Comparison of ENCODE assay signal across 13 cellular contexts in genomic region chr11:78050964-78051831, GRCh38. TPM values are rescaled to one million over a fixed set of nuclear protein-coding genes. Genes with fewer than 3 reads are reported as not detected.
DNase-seq lines count a peak whose midpoint lies in the region; ATAC-seq and TF ChIP-seq lines count a peak whose summit lies in the region.
"Had no signal": no experiment of that assay in that cellular context is flagged by ENCODE, and none has a peak within 500 bp of the region (broad histone marks: within the 10 kb centered on the region; RNA-seq: fewer than 3 reads in every experiment).

No MANE protein-coding gene starts in this region.

- H3K4me1 Mint-ChIP-seq in CD8-positive, alpha-beta memory T cell: peaks cover 0 to 4% (median 4%) of the 10 kb centered on the region in 3 donors

- no peak overlapping the region for H3K4me3 Mint-ChIP-seq in CD8-positive, alpha-beta memory T cell

- no peak for DNase-seq in CD8-positive, alpha-beta memory T cell
- DNase-seq in KBM-7 (peak; percentile 54), astrocyte of the spinal cord (ENCODE audit: low read depth, low spot score) (peak; percentile 73), NCI-H1417 treated with DMSO at 0.1 percent for 48 hours (lab: John Stamatoyannopoulos, UW) (no peak), medulla oblongata (ENCODE audit: extremely low spot score) (no peak), NCI-H2171 (lab: John Stamatoyannopoulos, UW) (no peak)
- DNase-seq: activated T-cell treated with anti-CD3 and anti-CD28 coated beads, Interleukin-2, amount 50 U/mL, for 48 hours; DMS79 treated with DMSO at 0.1 percent for 48 hours; NCI-H2029 treated with DMSO at 0.1 percent for 48 hours; testis had no signal

- H3K4me1 ChIP-seq in CD8-positive, alpha-beta memory T cell (ENCODE audit: insufficient read depth, low read length): no peaks in the 10 kb centered on the region
- peaks cover 0 to 18% (median 13%) of the 10 kb centered on the region in 4 donors for H3K4me1 ChIP-seq in liver (ENCODE audit: control insufficient read depth in 4 of 4, insufficient read depth in 4 of 4, low read length in 3 of 4)
- H3K4me1 ChIP-seq: testis had no signal

- no peak for TF ChIP-seq CTCF in astrocyte of the spinal cord (IDR thresholded peaks at IDR 0.05; ENCODE audit: low read depth, low read length)
- TF ChIP-seq CTCF in liver (IDR thresholded peaks at IDR 0.05; ENCODE audit: low read depth, low read length, missing input control): no peak

- H3K9ac ChIP-seq in liver (ENCODE audit: low read depth in 1 of 2, low read length in 2 of 2): no peak overlapping the region

- CTCF ChIA-PET in CD8-positive, alpha-beta memory T cell (lab: Charles Lee): no interaction called here

- no peaks in the 10 kb centered on the region for H3K9me3 ChIP-seq in CD8-positive, alpha-beta memory T cell (ENCODE audit: low read length)
- H3K9me3 ChIP-seq in liver (ENCODE audit: control insufficient read depth in 4 of 4, low read length in 3 of 4): no peaks in the 10 kb centered on the region
- H3K9me3 ChIP-seq: testis had no signal

- peak overlapping the region; percentile 67 for H3K27ac ChIP-seq in CD8-positive, alpha-beta memory T cell (ENCODE audit: low read depth, low read length)
- no peak overlapping the region for H3K27ac ChIP-seq in liver (ENCODE audit: low read depth in 1 of 2, low read length in 2 of 2)
- H3K27ac ChIP-seq: testis had no signal

- in situ Hi-C loops in KBM-7 (cut with MboI; ENCODE audit: low pct_unique_long_range_greater_than_20kb, low sequenced_read_pairs) (no loop called here), astrocyte of the spinal cord (cut with HindIII; ENCODE audit: low sequenced_read_pairs) (no loop called here)

- no peaks in the 10 kb centered on the region for H3K9me3 Mint-ChIP-seq in CD8-positive, alpha-beta memory T cell

- no peak for ATAC-seq in GM21423 (IDR thresholded peaks at IDR 0.05; ENCODE audit: unreplicated experiment)

- H3K36me3 Mint-ChIP-seq in CD8-positive, alpha-beta memory T cell: peaks cover 0 to 2% (median 0%) of the 10 kb centered on the region in 3 donors

- 85% methylated on average over 6 of the region's 6 CpGs for WGBS in liver

- POLR2A ChIA-PET in CD8-positive, alpha-beta memory T cell (lab: Charles Lee): no interaction called here

- peak overlapping the region in 1 of 8 donors; percentile 62 for H3K27ac Mint-ChIP-seq in CD8-positive, alpha-beta memory T cell

- no peaks in the 10 kb centered on the region for H3K27me3 Mint-ChIP-seq in CD8-positive, alpha-beta memory T cell

- H3K27me3 ChIP-seq in CD8-positive, alpha-beta memory T cell (ENCODE audit: insufficient read depth, low read length, poor library complexity, severe bottlenecking): no peaks in the 10 kb centered on the region
- H3K27me3 ChIP-seq in liver (ENCODE audit: control insufficient read depth in 4 of 4, insufficient read depth in 4 of 4, low read length in 3 of 4): no peaks in the 10 kb centered on the region
- H3K27me3 ChIP-seq: testis had no signal

- no peak for TF ChIP-seq RAD21 in liver (IDR thresholded peaks at IDR 0.05)

- no peak overlapping the region for H3K4me3 ChIP-seq in CD8-positive, alpha-beta memory T cell (ENCODE audit: low read length)
- H3K4me3 ChIP-seq in astrocyte of the spinal cord (ENCODE audit: low read depth, low read length) (no peak overlapping the region), liver (ENCODE audit: low read depth in 1 of 3, low read length in 3 of 3) (no peak overlapping the region)
- H3K4me3 ChIP-seq: testis had no signal

- no peaks in the 10 kb centered on the region for H3K36me3 ChIP-seq in CD8-positive, alpha-beta memory T cell (ENCODE audit: insufficient read depth, low read length)
- H3K36me3 ChIP-seq in liver (ENCODE audit: control insufficient read depth in 4 of 4, insufficient read depth in 3 of 4, low read depth in 1 of 4, low read length in 3 of 4): no peaks in the 10 kb centered on the region

TF ChIP-seq in liver, 16 proteins besides CTCF, POLR2A, EP300 and RAD21:
- TF ChIP-seq HNF4A (conservative IDR thresholded peaks at IDR 0.05) (peak in 1 of 2 donors; percentile 13), RXRA (IDR thresholded peaks at IDR 0.05) (peak in 1 of 2 donors; percentile 12), SP1 (IDR thresholded peaks at IDR 0.05) (peak; percentile 8), JUND (IDR thresholded peaks at IDR 0.05) (no peak)

RNA-seq across cellular contexts. Expression of gene THRSP, which starts 12.5 kb away (rescaled TPM):
- total RNA-seq in CD8-positive, alpha-beta memory T cell: not detected
- polyA plus RNA-seq in CD8-positive, alpha-beta memory T cell: not detected
- 10 to 100 TPM in 1 of 2 donors, not detected in 1; 30.9 TPM for total RNA-seq in liver
- polyA plus RNA-seq in liver: 10 to 100 TPM; 51.1 to 90.1 TPM
- total RNA-seq: mucosa of gallbladder had no signal

RNA-seq across cellular contexts. Expression of gene KCTD14, which starts 28.1 kb away (rescaled TPM):
- total RNA-seq in CD8-positive, alpha-beta memory T cell: under 1 TPM; 0.20 to 0.27 TPM
- polyA plus RNA-seq in CD8-positive, alpha-beta memory T cell: 0.20 TPM
- total RNA-seq in liver: 1 to 10 TPM in 1 of 2 donors, under 1 TPM in 1; 0.70 to 6.2 TPM
- polyA plus RNA-seq in liver: 1 to 10 TPM; 7.2 to 7.3 TPM

RNA-seq across cellular contexts. Expression of gene NDUFC2, which starts 28.5 kb away (rescaled TPM):
- total RNA-seq in CD8-positive, alpha-beta memory T cell: 100 to 1,000 TPM; 202 to 220 TPM
- polyA plus RNA-seq in CD8-positive, alpha-beta memory T cell: 189 TPM
- 100 to 1,000 TPM in 1 of 2 donors, 10 to 100 TPM in 1; 86.9 to 142 TPM for total RNA-seq in liver
- 100 to 1,000 TPM; 256 to 783 TPM for polyA plus RNA-seq in liver

RNA-seq across cellular contexts. Expression of gene INTS4, which starts 56.7 kb away (rescaled TPM):
- total RNA-seq in CD8-positive, alpha-beta memory T cell: 10 to 100 TPM; 52.2 to 54.9 TPM
- polyA plus RNA-seq in CD8-positive, alpha-beta memory T cell: 44.5 TPM
- total RNA-seq in liver: 10 to 100 TPM; 19.1 TPM
- 10 to 100 TPM in 1 of 2 donors, 1 to 10 TPM in 1; 7.9 to 10.9 TPM for polyA plus RNA-seq in liver

Comparison
In these comparisons a context has a peak if more than half of its experiments do, and no peak if none do; other contexts are left out.
1. DNase-seq: peak in KBM-7 (single experiment) and astrocyte of the spinal cord (single experiment); none in CD8-positive, alpha-beta memory T cell (0 of 5), NCI-H1417 treated with DMSO at 0.1 percent for 48 hours (single experiment), medulla oblongata (single experiment) and NCI-H2171 (single experiment).